1 cellular context compared by ENCODE assay signal in the genomic region with DNA sequence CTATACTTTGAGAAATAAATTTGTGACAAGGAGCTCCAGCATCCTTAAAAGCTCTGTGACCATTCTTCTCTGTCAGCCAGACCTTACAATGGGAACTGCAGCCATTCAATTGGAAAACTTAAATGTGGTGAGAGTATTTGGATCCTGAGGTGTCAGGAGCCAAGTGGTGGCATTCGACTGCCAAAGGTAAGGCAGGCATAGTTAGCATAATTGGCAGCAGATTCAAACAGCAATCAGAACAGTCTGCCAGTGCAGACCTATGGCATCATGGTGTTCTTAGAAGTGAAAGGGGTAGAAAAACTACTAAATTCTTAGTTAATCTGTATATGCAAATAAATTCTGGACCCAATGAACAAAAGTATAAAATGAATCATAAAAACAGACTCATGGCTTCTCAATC.
TF ChIP-seq lines count a peak whose summit lies in the region.

No MANE protein-coding gene starts in this region.

TF ChIP-seq in GM23338, 12 proteins besides CTCF, POLR2A, EP300 and RAD21:
- TF ChIP-seq, protein P1, sequence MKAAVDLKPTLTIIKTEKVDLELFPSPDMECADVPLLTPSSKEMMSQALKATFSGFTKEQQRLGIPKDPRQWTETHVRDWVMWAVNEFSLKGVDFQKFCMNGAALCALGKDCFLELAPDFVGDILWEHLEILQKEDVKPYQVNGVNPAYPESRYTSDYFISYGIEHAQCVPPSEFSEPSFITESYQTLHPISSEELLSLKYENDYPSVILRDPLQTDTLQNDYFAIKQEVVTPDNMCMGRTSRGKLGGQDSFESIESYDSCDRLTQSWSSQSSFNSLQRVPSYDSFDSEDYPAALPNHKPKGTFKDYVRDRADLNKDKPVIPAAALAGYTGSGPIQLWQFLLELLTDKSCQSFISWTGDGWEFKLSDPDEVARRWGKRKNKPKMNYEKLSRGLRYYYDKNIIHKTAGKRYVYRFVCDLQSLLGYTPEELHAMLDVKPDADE (IDR thresholded peaks at IDR 0.05), result no peak
TF ChIP-seq in GM23338: peak in this region for 0.
